ENCODE assay signal across 18 cellular contexts in the genomic region with DNA sequence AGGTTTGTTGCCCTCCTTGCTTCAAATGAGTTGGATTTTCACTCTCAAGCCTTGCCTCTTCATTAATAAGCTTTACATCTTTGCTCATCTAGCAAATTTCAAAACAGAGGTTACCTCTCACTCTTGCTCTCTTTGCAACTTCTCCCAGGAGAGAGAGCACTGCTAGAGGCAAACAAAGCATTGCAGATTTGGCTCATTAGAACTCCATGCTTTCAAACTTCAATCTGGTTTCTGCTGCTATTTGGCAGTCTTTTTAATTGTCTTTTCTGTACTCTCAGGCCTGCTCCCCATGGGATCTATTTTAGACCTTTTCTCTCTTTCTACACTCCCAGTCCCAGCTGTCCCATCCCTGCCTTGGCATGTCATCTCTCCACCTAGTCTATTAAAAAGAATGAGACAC. TPM values are rescaled to one million over a fixed set of nuclear protein-coding genes. Genes with fewer than 3 reads are reported as not detected.
DNase-seq lines count a peak whose midpoint lies in the region; TF ChIP-seq lines count a peak whose summit lies in the region.
"Had no signal": no experiment of that assay in that cellular context is flagged by ENCODE, and none has a peak within 500 bp of the region (broad histone marks: within the 10 kb centered on the region; RNA-seq: fewer than 3 reads in every experiment).

No MANE protein-coding gene starts in this region.

- peak; percentile 30 to 39 for DNase-seq in NCI-H524 (lab: John Stamatoyannopoulos, UW)
- no peak for DNase-seq in NCI-H524 treated with DMSO at 0.1 percent for 48 hours (lab: John Stamatoyannopoulos, UW)
- peak; percentile 91 for DNase-seq in NCI-H446 treated with DMSO at 0.1 percent for 48 hours (lab: John Stamatoyannopoulos, UW)
- DNase-seq in vagina (ENCODE audit: extremely low spot score in 2 of 2): no peak
- no peak for DNase-seq in globus pallidus (ENCODE audit: low spot score)
- DNase-seq in activated CD4-positive, CD25-positive, alpha-beta regulatory T cell (lab: John Stamatoyannopoulos, UW): no peak
- no peak for DNase-seq in NCI-H2029 (lab: John Stamatoyannopoulos, UW)
- DNase-seq: 8988T; Calu3; CD4-positive, alpha-beta memory T cell; DMS79; IMR-90; Karpas-422; MG63; NCI-H1092; NCI-H510A; Peyer's patch had no signal

- no peak overlapping the region for H3K4me3 ChIP-seq in ectodermal cell (ENCODE audit: insufficient read depth, low read depth, low read length)
- H3K4me3 ChIP-seq in vagina: no peak overlapping the region
- H3K4me3 ChIP-seq: MG63, Peyer's patch had no signal

- H3K36me3 ChIP-seq in ectodermal cell (ENCODE audit: control insufficient read depth, insufficient read depth, low read length) (no peaks in the 10 kb centered on the region), vagina (no peaks in the 10 kb centered on the region)
- H3K36me3 ChIP-seq: MG63, Peyer's patch had no signal

- intact Hi-C loops in vagina (cut with DNase I): no loop called here

- H3K4me1 ChIP-seq in ectodermal cell (ENCODE audit: control insufficient read depth, insufficient read depth, low read length) (peaks cover 8% of the 10 kb centered on the region), vagina (no peaks in the 10 kb centered on the region)
- H3K4me1 ChIP-seq: Peyer's patch had no signal

- no peak for TF ChIP-seq CTCF in vagina (IDR thresholded peaks at IDR 0.05)

- H3K27me3 ChIP-seq in ectodermal cell (ENCODE audit: control insufficient read depth, insufficient read depth, low read length, poor library complexity, severe bottlenecking) (no peaks in the 10 kb centered on the region), vagina (no peaks in the 10 kb centered on the region)
- H3K27me3 ChIP-seq: MG63, Peyer's patch had no signal

- TF ChIP-seq POLR2A in vagina (IDR thresholded peaks at IDR 0.05): no peak

- H3K9me3 ChIP-seq in ectodermal cell (ENCODE audit: control insufficient read depth, low read length) (no peaks in the 10 kb centered on the region), vagina (no peaks in the 10 kb centered on the region)
- H3K9me3 ChIP-seq: MG63, Peyer's patch had no signal

- H3K27ac ChIP-seq in ectodermal cell (ENCODE audit: insufficient read depth, low read depth, low read length, poor library complexity, severe bottlenecking): peak overlapping the region; percentile 47
- no peak overlapping the region for H3K27ac ChIP-seq in vagina
- H3K27ac ChIP-seq: Peyer's patch had no signal

RNA-seq across cellular contexts. Expression of a gene that starts 15.1 kb away (rescaled TPM):
- polyA plus RNA-seq in ectodermal cell (2013, experiment 1 of 4): 0.15 TPM
- polyA plus RNA-seq in ectodermal cell (2013, experiment 2 of 4): not detected
- 0.16 TPM for polyA plus RNA-seq in ectodermal cell (2013, experiment 3 of 4)
- 0.12 TPM for polyA plus RNA-seq in ectodermal cell (2013, experiment 4 of 4)
- total RNA-seq in vagina: 4.2 TPM
- total RNA-seq: CD4-positive, alpha-beta memory T cell; IMR-90 had no signal
- polyA plus RNA-seq: CD4-positive, alpha-beta memory T cell; IMR-90 had no signal

Comparison
In these comparisons a context has a peak if more than half of its experiments do, and no peak if none do; other contexts are left out.
1. DNase-seq: peak in NCI-H524 (2 of 2) and NCI-H446 treated with DMSO at 0.1 percent for 48 hours (single experiment); none in NCI-H524 treated with DMSO at 0.1 percent for 48 hours (single experiment), vagina (0 of 2), globus pallidus (single experiment), activated CD4-positive, CD25-positive, alpha-beta regulatory T cell (0 of 4) and NCI-H2029 (single experiment).